ENCODE assay signal across 1 cellular context in genomic region chr4:76690091-76690905, GRCh38.
TF ChIP-seq lines count a peak whose summit lies in the region.

No MANE protein-coding gene starts in this region.

TF ChIP-seq in SK-N-SH, 30 proteins besides CTCF, POLR2A, EP300 and RAD21 (continued from another document):
- 0 out of 2 replicates have a peak, but pooled peaks have one; percentile 15 for TF ChIP-seq MAX (IDR thresholded peaks at IDR 0.05; ENCODE audit: low read depth)
- no peak for TF ChIP-seq RFX5 (IDR thresholded peaks at IDR 0.05; ENCODE audit: low read length)
- TF ChIP-seq TAF1 (IDR thresholded peaks at IDR 0.05; ENCODE audit: borderline replicate concordance, low read depth, low read length), result 0 out of 2 replicates have a peak, but pooled peaks have one; percentile 57
- 0 out of 2 replicates have a peak, but pooled peaks have one; percentile 54 for TF ChIP-seq FOXJ3 (CRISPR knock-in tag; IDR thresholded peaks at IDR 0.05)
- no peak; the same call in 1 of the 2 replicates for TF ChIP-seq SMC3 (IDR thresholded peaks at IDR 0.05; ENCODE audit: low read depth, low read length)
- no peak for TF ChIP-seq NRF1 (IDR thresholded peaks at IDR 0.05; ENCODE audit: low read depth, low read length)
- TF ChIP-seq EZH2phosphoT487 (IDR thresholded peaks at IDR 0.05; ENCODE audit: borderline replicate concordance, low read depth), result no peak
- TF ChIP-seq YY1 (IDR thresholded peaks at IDR 0.05; ENCODE audit: low read depth), result no peak
- peak; percentile 38; the same call in 1 of the 2 replicates for TF ChIP-seq ELF1 (IDR thresholded peaks at IDR 0.05)
- peak; percentile 89 for TF ChIP-seq MXI1 (IDR thresholded peaks at IDR 0.05; ENCODE audit: low read depth, low read length)
- TF ChIP-seq USF2 (IDR thresholded peaks at IDR 0.05; ENCODE audit: borderline replicate concordance, low read depth, low read length), result no peak
- TF ChIP-seq ZBTB33 (IDR thresholded peaks at IDR 0.05; ENCODE audit: borderline replicate concordance, low read depth), result no peak
- TF ChIP-seq NFIC (IDR thresholded peaks at IDR 0.05; ENCODE audit: borderline replicate concordance), result no peak; the same call in 1 of the 2 replicates
- peak; percentile 77 for TF ChIP-seq RCOR1 (IDR thresholded peaks at IDR 0.05; ENCODE audit: low read length)
- TF ChIP-seq SIN3A (IDR thresholded peaks at IDR 0.05; ENCODE audit: borderline replicate concordance, low read depth, low read length), result no peak
